In genomic region chr1:53413175-53414001, GRCh38 we compare ENCODE assay signal across 8 cellular contexts. TPM values are rescaled to one million over a fixed set of nuclear protein-coding genes. Genes with fewer than 3 reads are reported as not detected.
DNase-seq lines count a peak whose midpoint lies in the region; ATAC-seq, FAIRE-seq and TF ChIP-seq lines count a peak whose summit lies in the region.

No MANE protein-coding gene starts in this region.

- no peaks in the 10 kb centered on the region for H4K20me1 ChIP-seq in neural progenitor cell (ENCODE audit: low read depth)

- H3K4me2 ChIP-seq in neural progenitor cell, result no peak overlapping the region

- H3K9ac ChIP-seq in neural progenitor cell, result no peak overlapping the region

- POLR2A ChIA-PET in RWPE1 (lab: Yijun Ruan, JAX; ENCODE audit: low non-redundant PET), result no interaction called here

- no peak overlapping the region for H3K27ac ChIP-seq in RWPE1
- H3K27ac ChIP-seq in neural progenitor cell, result no peak overlapping the region

- no peaks in the 10 kb centered on the region for H3F3A ChIP-seq in neural progenitor cell (ENCODE audit: low read depth)

- H3K9me3 ChIP-seq in neural progenitor cell (ENCODE audit: low read depth), result no peaks in the 10 kb centered on the region

- H3K9me3 Mint-ChIP-seq in activated naive CD8-positive, alpha-beta T cell treated with anti-CD3 and anti-CD28 coated beads for 36 hours, result no peaks in the 10 kb centered on the region
- no peaks in the 10 kb centered on the region for H3K9me3 Mint-ChIP-seq in neural progenitor cell

- H3K36me3 ChIP-seq in neural progenitor cell, result no peaks in the 10 kb centered on the region

- H3K36me3 Mint-ChIP-seq in activated naive CD8-positive, alpha-beta T cell treated with anti-CD3 and anti-CD28 coated beads for 36 hours, result no peaks in the 10 kb centered on the region
- H3K36me3 Mint-ChIP-seq in neural progenitor cell, result no peaks in the 10 kb centered on the region

- H3K4me1 ChIP-seq in neural progenitor cell, result no peaks in the 10 kb centered on the region

- DNase-seq in RWPE1 (ENCODE audit: low spot score), result peak; percentile 55
- peak; percentile 80 for DNase-seq in activated naive CD8-positive, alpha-beta T cell treated with anti-CD3 and anti-CD28 coated beads for 36 hours
- peak; percentile 93 for DNase-seq in myocyte (ENCODE audit: low read depth)
- peak; percentile 92 for DNase-seq in urothelium cell line (ENCODE audit: low spot score)
- no peak for DNase-seq in NCI-H146 (lab: John Stamatoyannopoulos, UW)
- DNase-seq in neural progenitor cell (ENCODE audit: low spot score), result no peak
- DNase-seq in cortex of kidney (lab: John Stamatoyannopoulos, UW), result no peak

- peak overlapping the region; percentile 49 for H3K4me3 Mint-ChIP-seq in activated naive CD8-positive, alpha-beta T cell treated with anti-CD3 and anti-CD28 coated beads for 36 hours
- H3K4me3 Mint-ChIP-seq in neural progenitor cell, result no peak overlapping the region

- H3K4me1 Mint-ChIP-seq in activated naive CD8-positive, alpha-beta T cell treated with anti-CD3 and anti-CD28 coated beads for 36 hours, result peaks cover 57% of the 10 kb centered on the region
- H3K4me1 Mint-ChIP-seq in neural progenitor cell, result peaks cover 41% of the 10 kb centered on the region

- H3K27ac Mint-ChIP-seq in activated naive CD8-positive, alpha-beta T cell treated with anti-CD3 and anti-CD28 coated beads for 36 hours, result peak overlapping the region; percentile 94
- H3K27ac Mint-ChIP-seq in neural progenitor cell, result no peak overlapping the region

- H2AFZ ChIP-seq in neural progenitor cell (replicated peaks), result no peak overlapping the region

- CTCF ChIA-PET in RWPE1 (lab: Yijun Ruan, JAX), result interaction anchor here (0.7 to 2.4 kb wide), 2 partner anchors 20 to 242 kb away, joined by 3 to 5 read pairs; no protein-coding TSS in a partner anchor

- FAIRE-seq in urothelium cell line (lab: Jason Lieb, UNC), result peak; percentile 93

- no peak for TF ChIP-seq CTCF in RWPE1 (conservative IDR thresholded peaks at IDR 0.05; ENCODE audit: low read depth)
- no peak for TF ChIP-seq CTCF in neural progenitor cell (IDR thresholded peaks at IDR 0.05)

- H3K4me3 ChIP-seq in neural progenitor cell, result no peak overlapping the region

- H3K27me3 Mint-ChIP-seq in activated naive CD8-positive, alpha-beta T cell treated with anti-CD3 and anti-CD28 coated beads for 36 hours, result no peaks in the 10 kb centered on the region
- peaks cover 9% of the 10 kb centered on the region for H3K27me3 Mint-ChIP-seq in neural progenitor cell (ENCODE audit: insufficient read depth, low read depth)

- no peaks in the 10 kb centered on the region for H3K27me3 ChIP-seq in neural progenitor cell

- no peaks in the 10 kb centered on the region for H3K79me2 ChIP-seq in neural progenitor cell (ENCODE audit: low read depth)

- ATAC-seq in GM21381 (IDR thresholded peaks at IDR 0.05; ENCODE audit: unreplicated experiment), result peak; percentile 60

RNA-seq across cellular contexts. Expression of gene DMRTB1, which starts 45.8 kb away (rescaled TPM):
- total RNA-seq in activated naive CD8-positive, alpha-beta T cell treated with anti-CD3 and anti-CD28 coated beads for 36 hours, result not detected
- not detected in 2 replicates for total RNA-seq in myocyte
- not detected for polyA plus RNA-seq in myocyte (2012)
- not detected in 2 replicates for total RNA-seq in neural progenitor cell (ENCODE audit: low replicate concordance)

Comparison
In these comparisons a context has a peak if more than half of its experiments do, and no peak if none do; other contexts are left out.
1. DNase-seq: peak in RWPE1 (single experiment), activated naive CD8-positive, alpha-beta T cell treated with anti-CD3 and anti-CD28 coated beads for 36 hours (single experiment), myocyte (single experiment) and urothelium cell line (single experiment); none in NCI-H146 (single experiment), neural progenitor cell (single experiment) and cortex of kidney (single experiment).